ENCODE assay signal across 9 cellular contexts in the genomic region with DNA sequence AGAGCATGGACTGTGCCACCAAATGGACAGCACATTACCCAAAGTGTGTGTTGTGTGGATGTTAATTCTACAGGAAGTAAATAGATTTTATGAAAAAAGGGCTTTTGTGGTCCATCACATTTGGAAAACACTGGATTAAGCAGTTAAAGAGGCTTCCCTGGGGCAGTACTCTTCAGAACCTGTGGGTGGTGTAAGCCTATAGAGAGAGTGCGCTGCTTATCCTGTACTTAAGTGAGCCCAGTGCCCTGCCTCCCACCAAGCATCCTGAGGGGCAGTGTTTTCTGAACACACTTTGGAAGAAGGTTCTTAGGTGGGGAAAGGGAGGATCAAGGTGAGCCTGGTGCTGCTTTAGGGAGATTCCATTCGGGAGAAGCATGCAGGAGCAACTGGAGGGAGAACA. TPM values are rescaled to one million over a fixed set of nuclear protein-coding genes. Genes with fewer than 3 reads are reported as not detected.
DNase-seq lines count a peak whose midpoint lies in the region; ATAC-seq, FAIRE-seq and TF ChIP-seq lines count a peak whose summit lies in the region.
"Had no signal": no experiment of that assay in that cellular context is flagged by ENCODE, and none has a peak within 500 bp of the region (broad histone marks: within the 10 kb centered on the region; RNA-seq: fewer than 3 reads in every experiment).

No MANE protein-coding gene starts in this region.

- intact Hi-C loops in sigmoid colon (cut with DNase I) = no loop called here

- H3K18ac ChIP-seq in mesendoderm (ENCODE audit: low read length) = no peak overlapping the region

- H3K56ac ChIP-seq in mesendoderm (ENCODE audit: low read length) = no peak overlapping the region

- H3K9ac ChIP-seq in mesendoderm (ENCODE audit: low read length) = no peak overlapping the region

- no peak overlapping the region for H3K4me3 ChIP-seq in bronchial epithelial cell (ENCODE audit: low read depth, low read length)
- H3K4me3 ChIP-seq in mesendoderm (ENCODE audit: low read length) = no peak overlapping the region
- no peak overlapping the region for H3K4me3 ChIP-seq in sigmoid colon

- H3K4ac ChIP-seq in mesendoderm (ENCODE audit: low read depth, low read length) = no peak overlapping the region

- H3K4me2 ChIP-seq in mesendoderm (ENCODE audit: low read length) = no peak overlapping the region

- no peak overlapping the region for H2AK5ac ChIP-seq in mesendoderm (ENCODE audit: low read length)

- TF ChIP-seq CTCF in bronchial epithelial cell (IDR thresholded peaks at IDR 0.05; ENCODE audit: insufficient read depth, low read length, severe bottlenecking) (peak; percentile 36), sigmoid colon (IDR thresholded peaks at IDR 0.05) (no peak)

- no peak overlapping the region for H2BK15ac ChIP-seq in mesendoderm (replicated peaks; ENCODE audit: low read depth)

- ATAC-seq in GM18511 (IDR thresholded peaks at IDR 0.05; ENCODE audit: unreplicated experiment) = no peak

- H3K4me1 ChIP-seq in mesendoderm (ENCODE audit: control insufficient read depth, low read depth, low read length) (no peaks in the 10 kb centered on the region), sigmoid colon (no peaks in the 10 kb centered on the region)

- FAIRE-seq in bronchial epithelial cell (lab: Jason Lieb, UNC) = no peak

- no peak overlapping the region for H4K5ac ChIP-seq in mesendoderm (ENCODE audit: low read length)

- no peaks in the 10 kb centered on the region for H3K79me2 ChIP-seq in mesendoderm (ENCODE audit: control insufficient read depth, insufficient read depth, low read length)

- no peak overlapping the region for H2BK5ac ChIP-seq in mesendoderm (ENCODE audit: low read length)

- peak; percentile 50 for DNase-seq in DMS 273 (lab: John Stamatoyannopoulos, UW; ENCODE audit: unreplicated experiment)
- DNase-seq in DMS 273 treated with DMSO at 0.1 percent for 48 hours (lab: John Stamatoyannopoulos, UW) = no peak
- DNase-seq in NCI-H82 treated with DMSO at 0.1 percent for 48 hours (lab: John Stamatoyannopoulos, UW; ENCODE audit: unreplicated experiment) = peak; percentile 16
- peak; percentile 18 for DNase-seq in bronchial epithelial cell (ENCODE audit: low read depth)
- DNase-seq in mesendoderm = peak; percentile 76
- DNase-seq in sigmoid colon = no peak
- DNase-seq in activated CD4-positive, alpha-beta T cell treated with anti-CD3 and anti-CD28 coated beads for 4 hours = no peak
- DNase-seq: 8988T had no signal

- H3K36me3 ChIP-seq in bronchial epithelial cell (ENCODE audit: control insufficient read depth, insufficient read depth, low read length) = peaks cover 2% of the 10 kb centered on the region
- H3K36me3 ChIP-seq in mesendoderm (ENCODE audit: control insufficient read depth, insufficient read depth, low read length) = no peaks in the 10 kb centered on the region
- H3K36me3 ChIP-seq in sigmoid colon = peaks cover 0 to 14% (median 0%) of the 10 kb centered on the region in 4 donors

- H3K27ac ChIP-seq in mesendoderm (ENCODE audit: low read depth, low read length) (no peak overlapping the region), sigmoid colon (no peak overlapping the region)

- no peak overlapping the region for H2BK120ac ChIP-seq in mesendoderm (ENCODE audit: low read depth, low read length)

- H3K79me1 ChIP-seq in mesendoderm (ENCODE audit: low read length) = no peaks in the 10 kb centered on the region

- H4K8ac ChIP-seq in mesendoderm (ENCODE audit: low read depth, low read length) = no peak overlapping the region

- no CpG with 5 or more reads among the region's 2 CpGs for WGBS in mesendoderm (ENCODE audit: extremely low coverage, insufficient coverage, low lambda C conversion rate)
- 81 to 83% methylated on average over 2 of the region's 2 CpGs for WGBS in sigmoid colon, 2 donors

- H3K23ac ChIP-seq in mesendoderm (ENCODE audit: low read length) = no peak overlapping the region

- H3K27me3 ChIP-seq in bronchial epithelial cell (ENCODE audit: control insufficient read depth, insufficient read depth, low read length) (no peaks in the 10 kb centered on the region), mesendoderm (ENCODE audit: insufficient read depth, low read length, poor library complexity) (no peaks in the 10 kb centered on the region), sigmoid colon (no peaks in the 10 kb centered on the region)

- no peak for TF ChIP-seq EP300 in sigmoid colon (IDR thresholded peaks at IDR 0.05)

- TF ChIP-seq POLR2A in sigmoid colon (IDR thresholded peaks at IDR 0.05) = no peak

- H3K9me3 ChIP-seq in sigmoid colon = no peaks in the 10 kb centered on the region

RNA-seq across cellular contexts. Expression of a gene that starts 10.9 kb away (rescaled TPM):
- total RNA-seq in bronchial epithelial cell = 11.3 and 17.3 TPM in 2 replicates
- 1.3 TPM for polyA plus RNA-seq in mesendoderm (2013, experiment 1 of 2)
- polyA plus RNA-seq in mesendoderm (2013, experiment 2 of 2) = 1.2 TPM
- total RNA-seq in sigmoid colon = 100 to 1,000 TPM in 1 of 4 donors, 10 to 100 TPM in 3; 32.9 to 117 (median 45.1) TPM
- polyA plus RNA-seq in sigmoid colon = 10 to 100 TPM in 1 of 3 donors, 1 to 10 TPM in 2; 4.4 to 46.4 (median 9.0) TPM

RNA-seq across cellular contexts. Expression of a gene that starts 22.9 kb away (rescaled TPM):
- total RNA-seq in bronchial epithelial cell (34.5 and 36.2 TPM in 2 replicates), sigmoid colon (10 to 100 TPM; 42.6 to 54.7 (median 47.6) TPM)
- 52.4 TPM for polyA plus RNA-seq in mesendoderm (2013, experiment 1 of 2)
- 54.4 TPM for polyA plus RNA-seq in mesendoderm (2013, experiment 2 of 2)
- polyA plus RNA-seq in sigmoid colon = 10 to 100 TPM; 22.0 to 37.1 (median 23.4) TPM

RNA-seq across cellular contexts. Expression of a gene that starts 28.1 kb away (rescaled TPM):
- 192 and 204 TPM in 2 replicates for total RNA-seq in bronchial epithelial cell
- 93.1 TPM for polyA plus RNA-seq in mesendoderm (2013, experiment 1 of 2)
- 95.1 TPM for polyA plus RNA-seq in mesendoderm (2013, experiment 2 of 2)
- total RNA-seq in sigmoid colon = 100 to 1,000 TPM in 3 of 4 donors, 10 to 100 TPM in 1; 75.6 to 150 (median 128) TPM
- 100 to 1,000 TPM; 190 to 240 (median 211) TPM for polyA plus RNA-seq in sigmoid colon

RNA-seq across cellular contexts. Expression of a gene that starts 28.7 kb away (rescaled TPM):
- 46.9 and 78.5 TPM in 2 replicates for total RNA-seq in bronchial epithelial cell
- polyA plus RNA-seq in mesendoderm (2013, experiment 1 of 2) = 38.4 TPM
- 38.3 TPM for polyA plus RNA-seq in mesendoderm (2013, experiment 2 of 2)
- total RNA-seq in sigmoid colon = 10 to 100 TPM; 53.2 to 72.9 (median 67.6) TPM
- 10 to 100 TPM; 52.2 to 87.1 (median 78.4) TPM for polyA plus RNA-seq in sigmoid colon

RNA-seq across cellular contexts. Expression of a gene that starts 51.2 kb away (rescaled TPM):
- total RNA-seq in bronchial epithelial cell = 18.2 and 36.4 TPM in 2 replicates
- polyA plus RNA-seq in mesendoderm (2013, experiment 1 of 2) = 4.1 TPM
- 3.7 TPM for polyA plus RNA-seq in mesendoderm (2013, experiment 2 of 2)
- 10 to 100 TPM; 45.7 to 57.8 (median 56.5) TPM for total RNA-seq in sigmoid colon
- polyA plus RNA-seq in sigmoid colon = 10 to 100 TPM; 14.0 to 21.6 (median 19.7) TPM

Comparison
In these comparisons a context has a peak if more than half of its experiments do, and no peak if none do; other contexts are left out.
1. DNase-seq: peak in DMS 273 (single experiment), NCI-H82 treated with DMSO at 0.1 percent for 48 hours (single experiment), bronchial epithelial cell (single experiment) and mesendoderm (single experiment); none in DMS 273 treated with DMSO at 0.1 percent for 48 hours (single experiment), sigmoid colon (single experiment) and activated CD4-positive, alpha-beta T cell treated with anti-CD3 and anti-CD28 coated beads for 4 hours (0 of 2).